ENCODE assay signal across 25 cellular contexts in genomic region chr17:44578947-44579346, GRCh38. TPM values are rescaled to one million over a fixed set of nuclear protein-coding genes. Genes with fewer than 3 reads are reported as not detected.
DNase-seq lines count a peak whose midpoint lies in the region; ATAC-seq and TF ChIP-seq lines count a peak whose summit lies in the region.
"Had no signal": no experiment of that assay in that cellular context is flagged by ENCODE, and none has a peak within 500 bp of the region (broad histone marks: within the 10 kb centered on the region; RNA-seq: fewer than 3 reads in every experiment).

No MANE protein-coding gene starts in this region.

- no peaks in the 10 kb centered on the region for H4K20me1 ChIP-seq in osteoblast (ENCODE audit: insufficient read depth, low read length)
- H4K20me1 ChIP-seq: BLaER1 had no signal

- no peaks in the 10 kb centered on the region for H3K36me3 ChIP-seq in HEK293 (ENCODE audit: control insufficient read depth in 2 of 2, insufficient read depth in 1 of 2, low read length in 2 of 2)
- no peaks in the 10 kb centered on the region for H3K36me3 ChIP-seq in osteoblast (ENCODE audit: insufficient read depth, low read length)
- no peaks in the 10 kb centered on the region for H3K36me3 ChIP-seq in spleen
- H3K36me3 ChIP-seq: BE2C, BLaER1 had no signal

- no peak overlapping the region for H2AFZ ChIP-seq in osteoblast (ENCODE audit: low read length)

- intact Hi-C loops in spleen (cut with DNase I; ENCODE audit: low total_unique reads), result no loop called here

- CTCF ChIA-PET in HEK293 (lab: Yijun Ruan, JAX), result interaction anchor here (1.1 to 2.2 kb wide), 2 partner anchors 14 to 45 kb away, joined by 4 to 11 read pairs; no protein-coding TSS in a partner anchor
- CTCF ChIA-PET in WTC11 (lab: Charles Lee), result interaction anchor here (1.3 kb wide), 1 partner anchor 20 kb away, joined by 3 read pairs; no protein-coding TSS in a partner anchor

- H3K4me1 ChIP-seq in HEK293 (ENCODE audit: control insufficient read depth, insufficient read depth, low read length) (no peaks in the 10 kb centered on the region), osteoblast (ENCODE audit: insufficient read depth, low read length) (no peaks in the 10 kb centered on the region), spleen (no peaks in the 10 kb centered on the region)

- H3K27ac ChIP-seq in HEK293 (ENCODE audit: extremely low read depth, low read depth, low read length) (no peak overlapping the region), osteoblast (ENCODE audit: low read depth, low read length) (no peak overlapping the region), spleen (no peak overlapping the region)
- H3K27ac ChIP-seq: BLaER1 had no signal

- 51 to 73% (median 68%) methylated on average over 4 of the region's 4 CpGs for WGBS in spleen, 5 donors

- H3K4me2 ChIP-seq in osteoblast (ENCODE audit: insufficient read depth, low read length), result no peak overlapping the region

- TF ChIP-seq CTCF in HEK293 (tag by site-specific recombination; IDR thresholded peaks at IDR 0.05) (no peak), WTC11 (IDR thresholded peaks at IDR 0.05) (no peak), osteoblast (IDR thresholded peaks at IDR 0.05; ENCODE audit: extremely low read depth, low read depth, low read length) (no peak), spleen (IDR thresholded peaks at IDR 0.05 in 8 of 11, conservative IDR thresholded peaks at IDR 0.05 in 3 of 11) (no peak)

- ATAC-seq in WTC11, result no peak
- no peak for ATAC-seq in naive thymus-derived CD8-positive, alpha-beta T cell
- ATAC-seq: GM12878 had no signal

- POLR2A ChIA-PET in HEK293 (lab: Yijun Ruan, JAX), result no interaction called here
- POLR2A ChIA-PET in WTC11 (lab: Charles Lee), result no interaction called here
- POLR2A ChIA-PET in naive thymus-derived CD8-positive, alpha-beta T cell (lab: Charles Lee), result interaction anchor here (0.6 kb wide), 1 partner anchor 49 kb away, joined by 3 read pairs; no protein-coding TSS in a partner anchor

- H3K4me3 Mint-ChIP-seq in WTC11, result no peak overlapping the region
- no peak overlapping the region for H3K4me3 Mint-ChIP-seq in naive thymus-derived CD8-positive, alpha-beta T cell
- H3K4me3 Mint-ChIP-seq: CD14-positive monocyte; CD4-positive, alpha-beta memory T cell; CD4-positive, CD25-positive, alpha-beta regulatory T cell; CD8-positive, alpha-beta memory T cell had no signal

- H3K27ac Mint-ChIP-seq in WTC11, result no peak overlapping the region
- H3K27ac Mint-ChIP-seq in naive thymus-derived CD8-positive, alpha-beta T cell, result no peak overlapping the region
- H3K27ac Mint-ChIP-seq: CD14-positive monocyte; CD4-positive, alpha-beta memory T cell; CD4-positive, CD25-positive, alpha-beta regulatory T cell; CD8-positive, alpha-beta memory T cell had no signal

- peaks cover 26% of the 10 kb centered on the region for H3K27me3 ChIP-seq in osteoblast (ENCODE audit: insufficient read depth, low read length)
- H3K27me3 ChIP-seq in spleen (replicated peaks in 1 of 7), result peaks cover 0 to 52% (median 0%) of the 10 kb centered on the region in 7 donors
- H3K27me3 ChIP-seq: BLaER1 had no signal

- no peaks in the 10 kb centered on the region for H3K36me3 Mint-ChIP-seq in WTC11
- no peaks in the 10 kb centered on the region for H3K36me3 Mint-ChIP-seq in naive thymus-derived CD8-positive, alpha-beta T cell
- H3K36me3 Mint-ChIP-seq: CD14-positive monocyte; CD4-positive, alpha-beta memory T cell; CD4-positive, CD25-positive, alpha-beta regulatory T cell; CD8-positive, alpha-beta memory T cell had no signal

- H3K9me3 ChIP-seq in HEK293 (ENCODE audit: control insufficient read depth, insufficient read depth, low read depth, low read length), result no peaks in the 10 kb centered on the region
- no peaks in the 10 kb centered on the region for H3K9me3 ChIP-seq in osteoblast (ENCODE audit: low read depth, low read length)
- no peaks in the 10 kb centered on the region for H3K9me3 ChIP-seq in spleen
- H3K9me3 ChIP-seq: BE2C, BLaER1 had no signal

- no peaks in the 10 kb centered on the region for H3K9me3 Mint-ChIP-seq in WTC11
- no peaks in the 10 kb centered on the region for H3K9me3 Mint-ChIP-seq in naive thymus-derived CD8-positive, alpha-beta T cell
- H3K9me3 Mint-ChIP-seq: CD4-positive, alpha-beta memory T cell; CD4-positive, CD25-positive, alpha-beta regulatory T cell; CD8-positive, alpha-beta memory T cell had no signal

- no peaks in the 10 kb centered on the region for H3K79me2 ChIP-seq in osteoblast (ENCODE audit: insufficient read depth, low read length)

- DNase-seq in WTC11 (ENCODE audit: low spot score), result no peak
- DNase-seq in osteoblast (ENCODE audit: insufficient read length, low spot score, missing footprints), result peak; percentile 15
- DNase-seq in spleen, result peak; percentile 7
- no peak for DNase-seq in activated CD4-positive, CD25-positive, alpha-beta regulatory T cell treated with anti-CD3 and anti-CD28 coated beads, Interleukin-2, amount 50 U/mL, for 72 hours
- DNase-seq in naive thymus-derived CD8-positive, alpha-beta T cell, result no peak
- no peak for DNase-seq in NCI-H1694 treated with DMSO at 0.1 percent for 48 hours (lab: John Stamatoyannopoulos, UW)
- DNase-seq: 8988T; ACHN; BE2C; C1 segment of cervical spinal cord; CD4-positive, alpha-beta memory T cell; CD4-positive, CD25-positive, alpha-beta regulatory T cell; CD8-positive, alpha-beta memory T cell; COR-L47; DMS 273 treated with DMSO at 0.1 percent for 48 hours; DMS153; DMS53; DMS79; DND-41; EL; GDM1 had no signal

- H3K4me3 ChIP-seq in HEK293 (ENCODE audit: low read depth, low read length), result no peak overlapping the region
- no peak overlapping the region for H3K4me3 ChIP-seq in osteoblast (ENCODE audit: insufficient read depth, low read length)
- H3K4me3 ChIP-seq in spleen, result no peak overlapping the region
- H3K4me3 ChIP-seq: BLaER1, GM12878 had no signal

- TF ChIP-seq POLR2A in spleen (IDR thresholded peaks at IDR 0.05), result no peak

- H3K27me3 Mint-ChIP-seq in WTC11 (ENCODE audit: low read depth), result peaks cover 14% of the 10 kb centered on the region
- H3K27me3 Mint-ChIP-seq in naive thymus-derived CD8-positive, alpha-beta T cell, result peaks cover 26 to 38% (median 30%) of the 10 kb centered on the region in 5 donors

- peaks cover 5% of the 10 kb centered on the region for H3K4me1 Mint-ChIP-seq in WTC11
- H3K4me1 Mint-ChIP-seq in naive thymus-derived CD8-positive, alpha-beta T cell, result peaks cover 0 to 4% (median 0%) of the 10 kb centered on the region in 4 donors
- H3K4me1 Mint-ChIP-seq: CD4-positive, alpha-beta memory T cell; CD4-positive, CD25-positive, alpha-beta regulatory T cell; CD8-positive, alpha-beta memory T cell had no signal

TF ChIP-seq in HEK293, 187 proteins besides CTCF, POLR2A, EP300 and RAD21:
- TF ChIP-seq ZNF600 (tag by site-specific recombination; IDR thresholded peaks at IDR 0.05), result no peak
- TF ChIP-seq ZNF121 (tag by site-specific recombination; IDR thresholded peaks at IDR 0.05), result peak; percentile 70; the same call in 1 of the 2 replicates

TF ChIP-seq in WTC11, 78 proteins besides CTCF, POLR2A, EP300 and RAD21:
- TF ChIP-seq ERG (CRISPR knock-in tag; IDR thresholded peaks at IDR 0.05) (no peak), ZNF121 (CRISPR knock-in tag; IDR thresholded peaks at IDR 0.05) (peak; percentile 59; the same call in 1 of the 2 replicates)

RNA-seq across cellular contexts. Expression of gene FZD2, which starts 21.7 kb away (rescaled TPM):
- total RNA-seq in WTC11 (2021) (37.6 to 42.8 TPM (median 38.5 TPM) in 3 replicates), osteoblast (15.9 and 23.9 TPM in 2 replicates), spleen (1 to 10 TPM; 1.2 to 6.0 (median 3.1) TPM)
- 1 to 10 TPM; 2.0 to 3.8 (median 2.2) TPM for polyA plus RNA-seq in spleen
- total RNA-seq in naive thymus-derived CD8-positive, alpha-beta T cell, result under 1 TPM; 0.16 to 0.34 TPM
- under 1 TPM in 1 of 3 donors, not detected in 2; 0.24 TPM for polyA plus RNA-seq in naive thymus-derived CD8-positive, alpha-beta T cell
- total RNA-seq: CD4-positive, alpha-beta memory T cell; CD4-positive, CD25-positive, alpha-beta regulatory T cell had no signal
- polyA plus RNA-seq: CD4-positive, alpha-beta memory T cell; CD4-positive, CD25-positive, alpha-beta regulatory T cell; CD8-positive, alpha-beta memory T cell had no signal

Comparison
In these comparisons a context has a peak if more than half of its experiments do, and no peak if none do; other contexts are left out.
1. DNase-seq: peak in osteoblast (single experiment) and spleen (single experiment); none in WTC11 (single experiment), activated CD4-positive, CD25-positive, alpha-beta regulatory T cell treated with anti-CD3 and anti-CD28 coated beads, Interleukin-2, amount 50 U/mL, for 72 hours (single experiment), naive thymus-derived CD8-positive, alpha-beta T cell (0 of 10) and NCI-H1694 treated with DMSO at 0.1 percent for 48 hours (single experiment).
2. Of the 8 proteins assayed by ChIP-seq in both HEK293 and WTC11: peak only in HEK293: none; only in WTC11: none; in both: ZNF121; in neither: 7.